Comparison of ENCODE assay signal across 11 cellular contexts in genomic region chr9:72154468-72155281, GRCh38. TPM values are rescaled to one million over a fixed set of nuclear protein-coding genes. Genes with fewer than 3 reads are reported as not detected.
DNase-seq lines count a peak whose midpoint lies in the region; ATAC-seq and TF ChIP-seq lines count a peak whose summit lies in the region.
"Had no signal": no experiment of that assay in that cellular context is flagged by ENCODE, and none has a peak within 500 bp of the region (broad histone marks: within the 10 kb centered on the region; RNA-seq: fewer than 3 reads in every experiment).

No MANE protein-coding gene starts in this region.

- no peak for TF ChIP-seq POLR2A in HCT116 (IDR thresholded peaks at IDR 0.05; ENCODE audit: borderline replicate concordance, extremely low read depth, insufficient read depth, insufficient read length)

- H3K27ac ChIP-seq in HCT116 (ENCODE audit: low read depth, low read length) (peak overlapping the region; percentile 64), liver (ENCODE audit: low read depth in 1 of 2, low read length in 2 of 2) (peak overlapping the region; percentile 82 to 92), left lung (no peak overlapping the region)
- H3K27ac ChIP-seq: brain microvascular endothelial cell, VCaP had no signal

- H3K4me2 ChIP-seq in HCT116 (ENCODE audit: low read length): peak overlapping the region; percentile 73

- POLR2A ChIA-PET in HCT116 (lab: Charles Lee): no interaction called here

- H3K9ac ChIP-seq in HCT116 (ENCODE audit: low read length) (peak overlapping the region; percentile 31), liver (ENCODE audit: low read depth in 1 of 2, low read length in 2 of 2) (peak overlapping the region in 1 of 2 donors; percentile 44)

- 48% methylated on average over 9 of the region's 9 CpGs for WGBS in liver

- no peak for TF ChIP-seq CTCF in HCT116 (IDR thresholded peaks at IDR 0.05 in 2 of 3, conservative IDR thresholded peaks at IDR 0.05 in 1 of 3; ENCODE audit: borderline replicate concordance in 1 of 3, insufficient read depth in 1 of 3, low read depth in 2 of 3, low read length in 2 of 3)
- TF ChIP-seq CTCF in liver (IDR thresholded peaks at IDR 0.05; ENCODE audit: low read depth, low read length, missing input control): no peak
- TF ChIP-seq CTCF in left lung (IDR thresholded peaks at IDR 0.05): no peak

- H2AFZ ChIP-seq in HCT116 (ENCODE audit: low read depth, low read length, poor library complexity, severe bottlenecking): no peak overlapping the region

- CTCF ChIA-PET in HCT116 (lab: Charles Lee): interaction anchor here (1.3 kb wide), 1 partner anchor 116 kb away, joined by 5 read pairs; no protein-coding TSS in a partner anchor

- H3K4me3 ChIP-seq in HCT116 (replicated peaks in 1 of 2; ENCODE audit: low read depth in 1 of 2, low read length in 2 of 2) (peak overlapping the region; percentile 3 to 39; a peak in 2 of 4 replicates), liver (ENCODE audit: low read depth in 1 of 3, low read length in 3 of 3) (no peak overlapping the region), left lung (no peak overlapping the region)

- RAD21 ChIA-PET in HCT116 (lab: Charles Lee; ENCODE audit: low non-redundant PET in 1 of 2, low total read pairs in 2 of 2, uncharacterized antibody in 2 of 2, unreplicated experiment in 2 of 2): interaction anchor here in 1 of 2 experiments (1.3 kb wide), 1 partner anchor 48 kb away, joined by 5 read pairs; no protein-coding TSS in a partner anchor

- ATAC-seq in GM18861 (IDR thresholded peaks at IDR 0.05; ENCODE audit: unreplicated experiment) (peak; percentile 92), HCT116 (peak; percentile 81), HG03571 (IDR thresholded peaks at IDR 0.05; ENCODE audit: unreplicated experiment) (peak; percentile 78), left lung (no peak)

- no peaks in the 10 kb centered on the region for H3K9me2 ChIP-seq in HCT116 (ENCODE audit: insufficient read depth)

- H3K27me3 ChIP-seq in HCT116 (ENCODE audit: insufficient read depth, low read length) (no peaks in the 10 kb centered on the region), liver (ENCODE audit: control insufficient read depth in 4 of 4, insufficient read depth in 4 of 4, low read length in 3 of 4) (no peaks in the 10 kb centered on the region), left lung (peaks cover 8 to 23% of the 10 kb centered on the region in 2 donors)

- BruUV-seq in HCT116 (replicated peaks; lab: Mats Ljungman, UMichigan): no TSS peak

- TF ChIP-seq RAD21 in HCT116 (IDR thresholded peaks at IDR 0.05; ENCODE audit: low read depth): no peak
- peak; percentile 43 to 58 for TF ChIP-seq RAD21 in liver (IDR thresholded peaks at IDR 0.05)

- H3K4me1 ChIP-seq in HCT116 (ENCODE audit: control insufficient read depth in 1 of 2, insufficient read depth in 2 of 2, low read length in 2 of 2): peaks cover 29 to 51% of the 10 kb centered on the region in 2 experiments
- H3K4me1 ChIP-seq in liver (ENCODE audit: control insufficient read depth in 4 of 4, insufficient read depth in 4 of 4, low read length in 3 of 4): peaks cover 2 to 30% (median 14%) of the 10 kb centered on the region in 4 donors
- H3K4me1 ChIP-seq in left lung: no peaks in the 10 kb centered on the region

- intact Hi-C loops in HCT116 (cut with micrococcal nuclease): no loop called here
- intact Hi-C loops in left lung (cut with DNase I): no loop called here

- no peaks in the 10 kb centered on the region for H3K9me3 ChIP-seq in HCT116 (ENCODE audit: control insufficient read depth in 1 of 2, insufficient read depth in 1 of 2, low read depth in 1 of 2, low read length in 2 of 2)
- no peaks in the 10 kb centered on the region for H3K9me3 ChIP-seq in liver (ENCODE audit: control insufficient read depth in 4 of 4, low read length in 3 of 4)
- H3K9me3 ChIP-seq in left lung: no peaks in the 10 kb centered on the region

- peaks cover 11% of the 10 kb centered on the region; the same call in 1 of the 2 replicates for H4K20me1 ChIP-seq in HCT116 (ENCODE audit: insufficient read depth)

- H3K36me3 ChIP-seq in HCT116 (ENCODE audit: control insufficient read depth in 1 of 2, insufficient read depth in 2 of 2, low read length in 2 of 2) (peaks cover 0 to 20% of the 10 kb centered on the region in 2 experiments; a peak in 1 of 4 replicates), liver (ENCODE audit: control insufficient read depth in 4 of 4, insufficient read depth in 3 of 4, low read depth in 1 of 4, low read length in 3 of 4) (peaks cover 0 to 2% (median 2%) of the 10 kb centered on the region in 4 donors), left lung (no peaks in the 10 kb centered on the region)
- H3K36me3 ChIP-seq: brain microvascular endothelial cell had no signal

- DNase-seq in HCT116 (ENCODE audit: low read depth, low spot score) (no peak), activated T-cell treated with anti-CD3 and anti-CD28 coated beads for 4 hours (no peak), left lung (no peak), NCI-H1048 (lab: John Stamatoyannopoulos, UW) (no peak), NCI-H1092 (lab: John Stamatoyannopoulos, UW) (no peak)
- DNase-seq: brain microvascular endothelial cell, NCI-H1105 had no signal

- peaks cover 85% of the 10 kb centered on the region for H3K79me2 ChIP-seq in HCT116 (ENCODE audit: insufficient read depth, low read length)

TF ChIP-seq in HCT116, 20 proteins besides CTCF, POLR2A, EP300 and RAD21:
- TF ChIP-seq JUND (IDR thresholded peaks at IDR 0.05) (peak; percentile 50; the same call in 1 of the 2 replicates), CBX3 (IDR thresholded peaks at IDR 0.05; ENCODE audit: low read depth) (no peak), FOSL1 (IDR thresholded peaks at IDR 0.05; ENCODE audit: low read depth) (peak; percentile 56), SP1 (IDR thresholded peaks at IDR 0.05; ENCODE audit: low read depth) (peak; percentile 37; the same call in 1 of the 2 replicates)

TF ChIP-seq in liver, 16 proteins besides CTCF, POLR2A, EP300 and RAD21 (continues in another document):
- TF ChIP-seq NR2F2 (IDR thresholded peaks at IDR 0.05) (peak; percentile 19), FOXA1 (IDR thresholded peaks at IDR 0.05) (no peak), HNF4G (IDR thresholded peaks at IDR 0.05) (peak; percentile 88), SP1 (IDR thresholded peaks at IDR 0.05) (peak; percentile 91), RXRA (IDR thresholded peaks at IDR 0.05) (peak; percentile 79 to 87), TAF1 (conservative IDR thresholded peaks at IDR 0.05) (no peak), HNF4A (conservative IDR thresholded peaks at IDR 0.05) (peak; percentile 96 to 97), FOXA2 (IDR thresholded peaks at IDR 0.05) (no peak), EGR1 (IDR thresholded peaks at IDR 0.05; ENCODE audit: low read depth in 2 of 2) (no peak), YY1 (IDR thresholded peaks at IDR 0.05) (no peak), GABPA (IDR thresholded peaks at IDR 0.05 in 1 of 2, conservative IDR thresholded peaks at IDR 0.05 in 1 of 2) (peak in 1 of 2 donors; percentile 54), JUND (IDR thresholded peaks at IDR 0.05) (peak; percentile 96 to 99)
- TF ChIP-seq, protein P1, sequence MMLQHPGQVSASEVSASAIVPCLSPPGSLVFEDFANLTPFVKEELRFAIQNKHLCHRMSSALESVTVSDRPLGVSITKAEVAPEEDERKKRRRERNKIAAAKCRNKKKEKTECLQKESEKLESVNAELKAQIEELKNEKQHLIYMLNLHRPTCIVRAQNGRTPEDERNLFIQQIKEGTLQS (IDR thresholded peaks at IDR 0.05): peak; percentile 81
- TF ChIP-seq, protein P2, sequence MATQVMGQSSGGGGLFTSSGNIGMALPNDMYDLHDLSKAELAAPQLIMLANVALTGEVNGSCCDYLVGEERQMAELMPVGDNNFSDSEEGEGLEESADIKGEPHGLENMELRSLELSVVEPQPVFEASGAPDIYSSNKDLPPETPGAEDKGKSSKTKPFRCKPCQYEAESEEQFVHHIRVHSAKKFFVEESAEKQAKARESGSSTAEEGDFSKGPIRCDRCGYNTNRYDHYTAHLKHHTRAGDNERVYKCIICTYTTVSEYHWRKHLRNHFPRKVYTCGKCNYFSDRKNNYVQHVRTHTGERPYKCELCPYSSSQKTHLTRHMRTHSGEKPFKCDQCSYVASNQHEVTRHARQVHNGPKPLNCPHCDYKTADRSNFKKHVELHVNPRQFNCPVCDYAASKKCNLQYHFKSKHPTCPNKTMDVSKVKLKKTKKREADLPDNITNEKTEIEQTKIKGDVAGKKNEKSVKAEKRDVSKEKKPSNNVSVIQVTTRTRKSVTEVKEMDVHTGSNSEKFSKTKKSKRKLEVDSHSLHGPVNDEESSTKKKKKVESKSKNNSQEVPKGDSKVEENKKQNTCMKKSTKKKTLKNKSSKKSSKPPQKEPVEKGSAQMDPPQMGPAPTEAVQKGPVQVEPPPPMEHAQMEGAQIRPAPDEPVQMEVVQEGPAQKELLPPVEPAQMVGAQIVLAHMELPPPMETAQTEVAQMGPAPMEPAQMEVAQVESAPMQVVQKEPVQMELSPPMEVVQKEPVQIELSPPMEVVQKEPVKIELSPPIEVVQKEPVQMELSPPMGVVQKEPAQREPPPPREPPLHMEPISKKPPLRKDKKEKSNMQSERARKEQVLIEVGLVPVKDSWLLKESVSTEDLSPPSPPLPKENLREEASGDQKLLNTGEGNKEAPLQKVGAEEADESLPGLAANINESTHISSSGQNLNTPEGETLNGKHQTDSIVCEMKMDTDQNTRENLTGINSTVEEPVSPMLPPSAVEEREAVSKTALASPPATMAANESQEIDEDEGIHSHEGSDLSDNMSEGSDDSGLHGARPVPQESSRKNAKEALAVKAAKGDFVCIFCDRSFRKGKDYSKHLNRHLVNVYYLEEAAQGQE (IDR thresholded peaks at IDR 0.05): peak; percentile 70
- TF ChIP-seq, protein P3, sequence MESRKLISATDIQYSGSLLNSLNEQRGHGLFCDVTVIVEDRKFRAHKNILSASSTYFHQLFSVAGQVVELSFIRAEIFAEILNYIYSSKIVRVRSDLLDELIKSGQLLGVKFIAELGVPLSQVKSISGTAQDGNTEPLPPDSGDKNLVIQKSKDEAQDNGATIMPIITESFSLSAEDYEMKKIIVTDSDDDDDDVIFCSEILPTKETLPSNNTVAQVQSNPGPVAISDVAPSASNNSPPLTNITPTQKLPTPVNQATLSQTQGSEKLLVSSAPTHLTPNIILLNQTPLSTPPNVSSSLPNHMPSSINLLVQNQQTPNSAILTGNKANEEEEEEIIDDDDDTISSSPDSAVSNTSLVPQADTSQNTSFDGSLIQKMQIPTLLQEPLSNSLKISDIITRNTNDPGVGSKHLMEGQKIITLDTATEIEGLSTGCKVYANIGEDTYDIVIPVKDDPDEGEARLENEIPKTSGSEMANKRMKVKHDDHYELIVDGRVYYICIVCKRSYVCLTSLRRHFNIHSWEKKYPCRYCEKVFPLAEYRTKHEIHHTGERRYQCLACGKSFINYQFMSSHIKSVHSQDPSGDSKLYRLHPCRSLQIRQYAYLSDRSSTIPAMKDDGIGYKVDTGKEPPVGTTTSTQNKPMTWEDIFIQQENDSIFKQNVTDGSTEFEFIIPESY (IDR thresholded peaks at IDR 0.05): peak; percentile 72

RNA-seq across cellular contexts. Expression of gene GDA, which starts 5.4 kb away (rescaled TPM):
- total RNA-seq in HCT116 (2021; ENCODE audit: unreplicated experiment) (49.4 TPM), liver (10 to 100 TPM in 1 of 2 donors, under 1 TPM in 1; 0.37 to 24.1 TPM), left lung (under 1 TPM in 1 of 2 donors, not detected in 1; 0.08 TPM)
- 8.2 and 11.8 TPM in 2 replicates for polyA plus RNA-seq in HCT116 (2012)
- polyA plus RNA-seq in liver: 10 to 100 TPM; 15.0 to 24.4 TPM

Comparison
In these comparisons a context has a peak if more than half of its experiments do, and no peak if none do; other contexts are left out.
1. H3K27ac ChIP-seq: peak in HCT116 (single experiment) and liver (2 of 2); none in left lung (0 of 2).
2. H3K4me3 ChIP-seq: peak in HCT116 (2 of 2); none in liver (0 of 3) and left lung (0 of 2).